ENCODE assay signal across 8 cellular contexts in the genomic region with DNA sequence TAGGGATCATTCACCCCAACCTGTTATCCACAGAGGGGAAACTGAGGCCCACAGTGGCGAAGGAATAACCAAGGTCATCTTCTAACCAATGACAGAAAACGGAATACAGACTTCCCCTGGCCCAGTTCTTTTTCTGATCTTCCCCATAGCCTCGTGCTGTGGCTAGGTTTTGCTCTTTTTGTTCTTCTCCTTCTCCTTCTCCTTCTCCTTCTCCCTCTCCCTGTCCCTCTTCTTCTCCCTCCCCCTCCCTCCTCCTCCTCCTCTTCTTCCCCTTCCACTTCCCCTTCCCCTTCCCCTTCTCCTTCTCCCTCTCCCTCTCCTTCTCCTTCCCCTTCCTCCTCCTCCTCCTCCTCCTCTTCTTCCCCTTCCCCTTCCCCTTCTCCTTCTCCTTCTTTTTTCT. TPM values are rescaled to one million over a fixed set of nuclear protein-coding genes. Genes with fewer than 3 reads are reported as not detected.
"Had no signal": no experiment of that assay in that cellular context is flagged by ENCODE, and none has a peak within 500 bp of the region (broad histone marks: within the 10 kb centered on the region; RNA-seq: fewer than 3 reads in every experiment).

No MANE protein-coding gene starts in this region.

- DNase-seq: IMR-90, KBM-7, KG1 had no signal

- H3K4me3 Mint-ChIP-seq: IgD-negative memory B cell had no signal

- H3K4me3 ChIP-seq: K562 had no signal

- H3K4me1 Mint-ChIP-seq: IgD-negative memory B cell had no signal

- H3K36me3 Mint-ChIP-seq: IgD-negative memory B cell had no signal

- ATAC-seq: K562 had no signal

- FAIRE-seq: HTR-8/SVneo, K562 had no signal

- H3K27ac ChIP-seq: HL-60 had no signal

RNA-seq across cellular contexts. Expression of gene TWIST2, which starts 12.9 kb away (rescaled TPM):
- total RNA-seq: HT-29, K562 had no signal
- polyA plus RNA-seq: IgD-negative memory B cell, K562 had no signal
